In genomic region chr4:66048861-66049260, GRCh38 we compare ENCODE assay signal across 14 cellular contexts.
DNase-seq lines count a peak whose midpoint lies in the region; TF ChIP-seq lines count a peak whose summit lies in the region.
"Had no signal": no experiment of that assay in that cellular context is flagged by ENCODE, and none has a peak within 500 bp of the region (broad histone marks: within the 10 kb centered on the region; RNA-seq: fewer than 3 reads in every experiment).

No MANE protein-coding gene starts in this region.

- H3K4me1 ChIP-seq in osteoblast (ENCODE audit: insufficient read depth, low read length) = peaks cover 3% of the 10 kb centered on the region
- H3K4me1 ChIP-seq: BE2C had no signal

- intact Hi-C loops in activated naive CD4-positive, alpha-beta T cell treated with anti-CD3 and anti-CD28 coated beads for 36 hours (cut with micrococcal nuclease) = no loop called here

- H3K4me3 ChIP-seq in cardiac fibroblast (replicated peaks in 1 of 2; ENCODE audit: low read depth in 2 of 2, low read length in 2 of 2) (no peak overlapping the region), osteoblast (ENCODE audit: insufficient read depth, low read length) (no peak overlapping the region)

- no peak overlapping the region for H3K27ac ChIP-seq in osteoblast (ENCODE audit: low read depth, low read length)

- H3K79me2 ChIP-seq in osteoblast (ENCODE audit: insufficient read depth, low read length) = no peaks in the 10 kb centered on the region

- no peaks in the 10 kb centered on the region for H3K4me1 Mint-ChIP-seq in activated naive CD4-positive, alpha-beta T cell treated with anti-CD3 and anti-CD28 coated beads for 36 hours (ENCODE audit: low read depth)
- H3K4me1 Mint-ChIP-seq: CD4-positive, alpha-beta memory T cell had no signal

- DNase-seq in EH (ENCODE audit: low read depth) = peak; percentile 37
- peak; percentile 83 for DNase-seq in NCI-H2171 treated with DMSO at 0.1 percent for 48 hours (lab: John Stamatoyannopoulos, UW)
- DNase-seq in cardiac fibroblast (ENCODE audit: low read depth in 2 of 2) = peak; percentile 27 to 39
- DNase-seq in osteoblast (ENCODE audit: insufficient read length, low spot score, missing footprints) = no peak
- no peak for DNase-seq in activated naive CD4-positive, alpha-beta T cell treated with anti-CD3 and anti-CD28 coated beads for 36 hours
- no peak for DNase-seq in NAMALWA (ENCODE audit: low spot score)
- no peak for DNase-seq in stimulated activated CD4-positive, alpha-beta T cell treated with anti-CD3 and anti-CD28 coated beads, Interleukin-2, amount 100 ng/mL, for 48 hours
- DNase-seq: BE2C; CD4-positive, alpha-beta memory T cell; HFFc6; NCI-H1092; NCI-H1930; NCI-H345; NCI-H748 treated with DMSO at 0.1 percent for 48 hours had no signal

- peak overlapping the region; percentile 17 for H3K4me2 ChIP-seq in osteoblast (ENCODE audit: insufficient read depth, low read length)

- peaks cover 10% of the 10 kb centered on the region for H3K9me3 Mint-ChIP-seq in activated naive CD4-positive, alpha-beta T cell treated with anti-CD3 and anti-CD28 coated beads for 36 hours
- H3K9me3 Mint-ChIP-seq: HFFc6 had no signal

- no peaks in the 10 kb centered on the region for H3K27me3 Mint-ChIP-seq in activated naive CD4-positive, alpha-beta T cell treated with anti-CD3 and anti-CD28 coated beads for 36 hours (ENCODE audit: low read depth)
- H3K27me3 Mint-ChIP-seq: CD4-positive, alpha-beta memory T cell had no signal

- H3K36me3 ChIP-seq in osteoblast (ENCODE audit: insufficient read depth, low read length) = no peaks in the 10 kb centered on the region
- H3K36me3 ChIP-seq: BE2C had no signal

- H4K20me1 ChIP-seq in osteoblast (ENCODE audit: insufficient read depth, low read length) = no peaks in the 10 kb centered on the region

- H3K36me3 Mint-ChIP-seq in activated naive CD4-positive, alpha-beta T cell treated with anti-CD3 and anti-CD28 coated beads for 36 hours (ENCODE audit: low read depth) = no peaks in the 10 kb centered on the region
- H3K36me3 Mint-ChIP-seq: CD4-positive, alpha-beta memory T cell had no signal

- H3K9me3 ChIP-seq in osteoblast (ENCODE audit: low read depth, low read length) = no peaks in the 10 kb centered on the region
- H3K9me3 ChIP-seq: BE2C had no signal

- peak overlapping the region; percentile 27 for H2AFZ ChIP-seq in osteoblast (ENCODE audit: low read length)

- H3K27ac Mint-ChIP-seq in activated naive CD4-positive, alpha-beta T cell treated with anti-CD3 and anti-CD28 coated beads for 36 hours = no peak overlapping the region
- H3K27ac Mint-ChIP-seq: CD4-positive, alpha-beta memory T cell; HFFc6 had no signal

- no peaks in the 10 kb centered on the region for H3K27me3 ChIP-seq in osteoblast (ENCODE audit: insufficient read depth, low read length)
- H3K27me3 ChIP-seq: BE2C had no signal

- TF ChIP-seq CTCF in cardiac fibroblast (IDR thresholded peaks at IDR 0.05; ENCODE audit: low read depth, low read length) (no peak), osteoblast (IDR thresholded peaks at IDR 0.05; ENCODE audit: extremely low read depth, low read depth, low read length) (no peak)

- CTCF ChIA-PET in activated naive CD4-positive, alpha-beta T cell treated with anti-CD3 and anti-CD28 coated beads for 36 hours (lab: Charles Lee) = no interaction called here

- no peak overlapping the region for H3K4me3 Mint-ChIP-seq in activated naive CD4-positive, alpha-beta T cell treated with anti-CD3 and anti-CD28 coated beads for 36 hours
- H3K4me3 Mint-ChIP-seq: CD4-positive, alpha-beta memory T cell; HFFc6 had no signal

Comparison
In these comparisons a context has a peak if more than half of its experiments do, and no peak if none do; other contexts are left out.
1. DNase-seq: peak in EH (single experiment), NCI-H2171 treated with DMSO at 0.1 percent for 48 hours (single experiment) and cardiac fibroblast (2 of 2); none in osteoblast (single experiment), activated naive CD4-positive, alpha-beta T cell treated with anti-CD3 and anti-CD28 coated beads for 36 hours (single experiment), NAMALWA (single experiment) and stimulated activated CD4-positive, alpha-beta T cell treated with anti-CD3 and anti-CD28 coated beads, Interleukin-2, amount 100 ng/mL, for 48 hours (0 of 2).